In genomic region chr2:12107849-12108420, GRCh38 we compare ENCODE assay signal across 27 cellular contexts.
DNase-seq lines count a peak whose midpoint lies in the region; ATAC-seq and TF ChIP-seq lines count a peak whose summit lies in the region.
"Had no signal": no experiment of that assay in that cellular context is flagged by ENCODE, and none has a peak within 500 bp of the region (broad histone marks: within the 10 kb centered on the region; RNA-seq: fewer than 3 reads in every experiment).

No MANE protein-coding gene starts in this region.

- POLR2A ChIA-PET in OCI-LY7 (lab: Charles Lee): interaction anchor here (1.0 to 2.7 kb wide), 3 partner anchors 9 to 36 kb away, joined by 3 to 14 read pairs (median 7); no protein-coding TSS in a partner anchor

- no peaks in the 10 kb centered on the region for H3K79me2 ChIP-seq in GM23338 (replicated peaks; ENCODE audit: insufficient read depth)
- H3K79me2 ChIP-seq in OCI-LY7 (ENCODE audit: insufficient read depth, low read depth, low read length): no peaks in the 10 kb centered on the region

- no peak overlapping the region for H3K27ac Mint-ChIP-seq in GM23338
- H3K27ac Mint-ChIP-seq in osteocyte (ENCODE audit: unreplicated experiment): peak overlapping the region; percentile 92
- no peak overlapping the region for H3K27ac Mint-ChIP-seq in activated naive CD8-positive, alpha-beta T cell treated with anti-CD3 and anti-CD28 coated beads, Interleukin-2, amount 50 U/mL, for 24 hours
- H3K27ac Mint-ChIP-seq: CD8-positive, alpha-beta memory T cell; memory B cell; progenitor cell of endocrine pancreas had no signal

- H3K9me2 ChIP-seq in GM23338 (ENCODE audit: insufficient read depth) (no peaks in the 10 kb centered on the region), OCI-LY7 (ENCODE audit: insufficient read depth, low read length) (no peaks in the 10 kb centered on the region)

- H3K4me3 Mint-ChIP-seq in GM23338 (no peak overlapping the region), osteocyte (ENCODE audit: unreplicated experiment) (no peak overlapping the region)
- H3K4me3 Mint-ChIP-seq in activated naive CD8-positive, alpha-beta T cell treated with anti-CD3 and anti-CD28 coated beads, Interleukin-2, amount 50 U/mL, for 24 hours: no peak overlapping the region
- H3K4me3 Mint-ChIP-seq: CD8-positive, alpha-beta memory T cell; memory B cell had no signal

- H3K9me3 ChIP-seq in OCI-LY7 (ENCODE audit: low read length): no peaks in the 10 kb centered on the region
- H3K9me3 ChIP-seq: SJCRH30, transverse colon had no signal

- H3K27me3 Mint-ChIP-seq in GM23338 (ENCODE audit: insufficient read depth, low read depth, poor library complexity): no peaks in the 10 kb centered on the region
- H3K27me3 Mint-ChIP-seq in osteocyte (ENCODE audit: unreplicated experiment): no peaks in the 10 kb centered on the region
- no peaks in the 10 kb centered on the region for H3K27me3 Mint-ChIP-seq in activated naive CD8-positive, alpha-beta T cell treated with anti-CD3 and anti-CD28 coated beads, Interleukin-2, amount 50 U/mL, for 24 hours
- H3K27me3 Mint-ChIP-seq: CD8-positive, alpha-beta memory T cell; memory B cell; progenitor cell of endocrine pancreas had no signal

- ATAC-seq in GM23338 (no peak), HG03354 (IDR thresholded peaks at IDR 0.05; ENCODE audit: poor library complexity, severe bottlenecking, unreplicated experiment) (no peak), Right ventricle myocardium inferior (no peak)
- no peak for ATAC-seq in activated naive CD8-positive, alpha-beta T cell treated with anti-CD3 and anti-CD28 coated beads, Interleukin-2, amount 50 U/mL, for 24 hours
- ATAC-seq: left cardiac atrium; naive thymus-derived CD4-positive, alpha-beta T cell; stimulated activated naive CD8-positive, alpha-beta T cell treated with anti-CD3 and anti-CD28 coated beads, Interleukin-15, Interleukin-2, amounts not matched to agents 100 U/mL and 50 U/mL, for 24 hours had no signal

- no peak for TF ChIP-seq CTCF in GM23338 (conservative IDR thresholded peaks at IDR 0.05; ENCODE audit: low read depth in 2 of 2)
- TF ChIP-seq CTCF in OCI-LY7 (conservative IDR thresholded peaks at IDR 0.05; ENCODE audit: low read length): no peak
- no peak for TF ChIP-seq CTCF in osteocyte (IDR thresholded peaks at IDR 0.05)

- no TSS peak for BruUV-seq in OCI-LY7 (replicated peaks; lab: Mats Ljungman, UMichigan)

- H3K4me3 ChIP-seq in GM23338 (no peak overlapping the region), OCI-LY7 (ENCODE audit: low read depth, low read length, poor library complexity, severe bottlenecking) (no peak overlapping the region)
- H3K4me3 ChIP-seq: SJCRH30, smooth muscle cell, transverse colon had no signal

- H3K27ac ChIP-seq in GM23338 (ENCODE audit: low read depth): no peak overlapping the region
- no peak overlapping the region for H3K27ac ChIP-seq in OCI-LY7 (ENCODE audit: low read depth, low read length, poor library complexity, severe bottlenecking)
- H3K27ac ChIP-seq: epithelial cell of prostate, SJCRH30, transverse colon, WERI-Rb-1 had no signal

- no peaks in the 10 kb centered on the region for H3K27me3 ChIP-seq in GM23338 (ENCODE audit: insufficient read depth)
- H3K27me3 ChIP-seq: SJCRH30, transverse colon had no signal

- no peaks in the 10 kb centered on the region for H4K20me1 ChIP-seq in GM23338 (replicated peaks; ENCODE audit: insufficient read depth)
- H4K20me1 ChIP-seq in OCI-LY7 (ENCODE audit: insufficient read depth, low read length): no peaks in the 10 kb centered on the region

- H2AFZ ChIP-seq in GM23338 (peak overlapping the region; percentile 69; the same call in 1 of the 2 replicates), OCI-LY7 (ENCODE audit: low read length) (no peak overlapping the region)

- H3K4me1 ChIP-seq in GM23338 (ENCODE audit: insufficient read depth) (no peaks in the 10 kb centered on the region), OCI-LY7 (ENCODE audit: insufficient read depth, low read length, poor library complexity, severe bottlenecking) (no peaks in the 10 kb centered on the region)

- H3K9me3 Mint-ChIP-seq in GM23338 (no peaks in the 10 kb centered on the region), osteocyte (ENCODE audit: unreplicated experiment) (no peaks in the 10 kb centered on the region)
- H3K9me3 Mint-ChIP-seq in activated naive CD8-positive, alpha-beta T cell treated with anti-CD3 and anti-CD28 coated beads, Interleukin-2, amount 50 U/mL, for 24 hours: no peaks in the 10 kb centered on the region
- H3K9me3 Mint-ChIP-seq: CD8-positive, alpha-beta memory T cell; memory B cell had no signal

- H3K36me3 ChIP-seq in GM23338 (ENCODE audit: insufficient read depth) (no peaks in the 10 kb centered on the region), OCI-LY7 (ENCODE audit: insufficient read depth, low read length) (no peaks in the 10 kb centered on the region)
- H3K36me3 ChIP-seq: SJCRH30, transverse colon, WERI-Rb-1 had no signal

- peaks cover 15% of the 10 kb centered on the region for H3K4me1 Mint-ChIP-seq in GM23338
- peaks cover 58% of the 10 kb centered on the region for H3K4me1 Mint-ChIP-seq in osteocyte (ENCODE audit: unreplicated experiment)
- peaks cover 46% of the 10 kb centered on the region for H3K4me1 Mint-ChIP-seq in activated naive CD8-positive, alpha-beta T cell treated with anti-CD3 and anti-CD28 coated beads, Interleukin-2, amount 50 U/mL, for 24 hours

- no peak overlapping the region for H3K4me2 ChIP-seq in GM23338
- H3K4me2 ChIP-seq in OCI-LY7 (ENCODE audit: low read length): peak overlapping the region; percentile 14; the same call in 1 of the 2 replicates
- H3K4me2 ChIP-seq: smooth muscle cell had no signal

- no peak for DNase-seq in GM23338 (ENCODE audit: low spot score)
- DNase-seq in OCI-LY7 (ENCODE audit: low spot score): no peak
- peak; percentile 42 for DNase-seq in fibroblast of gingiva (ENCODE audit: low read depth)
- peak; percentile 56 for DNase-seq in osteocyte (ENCODE audit: extremely low spot score, unreplicated experiment)
- no peak for DNase-seq in activated naive CD8-positive, alpha-beta T cell treated with anti-CD3 and anti-CD28 coated beads, Interleukin-2, amount 50 U/mL, for 24 hours
- no peak for DNase-seq in Right ventricle myocardium inferior (ENCODE audit: missing footprints)
- DNase-seq: activated gamma-delta T cell treated with Interleukin-2 at 50 U/mL for 16 hours; activated T-cell treated with anti-CD3 and anti-CD28 coated beads for 4 hours; CD8-positive, alpha-beta memory T cell; central memory CD4-positive, alpha-beta T cell; DMS79; GOT3; left cardiac atrium; naive thymus-derived CD4-positive, alpha-beta T cell; NCI-H1105; NCI-H524 treated with DMSO at 0.1 percent for 48 hours; SJCRH30; stimulated activated CD4-positive, alpha-beta T cell treated with anti-CD3 and anti-CD28 coated beads, Interleukin-4, amount 100 ng/mL, for 1 hour; stimulated activated naive CD8-positive, alpha-beta T cell treated with anti-CD3 and anti-CD28 coated beads, Interleukin-15, Interleukin-2, amounts not matched to agents 100 U/mL and 50 U/mL, for 24 hours; T-helper 2 cell; transverse colon; WERI-Rb-1 had no signal

- CTCF ChIA-PET in OCI-LY7 (lab: Charles Lee; ENCODE audit: unreplicated experiment): no interaction called here

- H3K36me3 Mint-ChIP-seq in GM23338 (ENCODE audit: low read depth): no peaks in the 10 kb centered on the region
- H3K36me3 Mint-ChIP-seq in osteocyte (ENCODE audit: unreplicated experiment): no peaks in the 10 kb centered on the region
- H3K36me3 Mint-ChIP-seq in activated naive CD8-positive, alpha-beta T cell treated with anti-CD3 and anti-CD28 coated beads, Interleukin-2, amount 50 U/mL, for 24 hours (ENCODE audit: low read depth): no peaks in the 10 kb centered on the region
- H3K36me3 Mint-ChIP-seq: memory B cell had no signal

- H3F3A ChIP-seq in GM23338 (replicated peaks; ENCODE audit: low read depth): no peaks in the 10 kb centered on the region

- intact Hi-C loops in OCI-LY7 (cut with micrococcal nuclease; ENCODE audit: unreplicated experiment): no loop called here
- intact Hi-C loops in Right ventricle myocardium inferior (cut with DNase I): no loop called here

TF ChIP-seq in GM23338, 12 proteins besides CTCF, POLR2A, EP300 and RAD21 (continues in another document):
- no peak for TF ChIP-seq CREB1 (CRISPR knock-in tag; IDR thresholded peaks at IDR 0.05; ENCODE audit: low read depth)

Comparison
In these comparisons a context has a peak if more than half of its experiments do, and no peak if none do; other contexts are left out.
1. DNase-seq: peak in fibroblast of gingiva (single experiment) and osteocyte (single experiment); none in GM23338 (single experiment), OCI-LY7 (single experiment), activated naive CD8-positive, alpha-beta T cell treated with anti-CD3 and anti-CD28 coated beads, Interleukin-2, amount 50 U/mL, for 24 hours (single experiment) and Right ventricle myocardium inferior (single experiment).